10 cellular contexts compared by ENCODE assay signal in genomic region chr6:87789198-87789899, GRCh38.
DNase-seq lines count a peak whose midpoint lies in the region; ATAC-seq and TF ChIP-seq lines count a peak whose summit lies in the region.
"Had no signal": no experiment of that assay in that cellular context is flagged by ENCODE, and none has a peak within 500 bp of the region (broad histone marks: within the 10 kb centered on the region; RNA-seq: fewer than 3 reads in every experiment).

No MANE protein-coding gene starts in this region.

- intact Hi-C loops in esophagus muscularis mucosa (cut with DNase I), result no loop called here

- H3F3A ChIP-seq in neural progenitor cell (ENCODE audit: low read depth), result no peaks in the 10 kb centered on the region

- H3K79me2 ChIP-seq in neural progenitor cell (ENCODE audit: low read depth), result no peaks in the 10 kb centered on the region

- TF ChIP-seq CTCF in epithelial cell of esophagus (IDR thresholded peaks at IDR 0.05; ENCODE audit: insufficient read depth, low read depth, low read length, missing control alignments) (no peak), neural progenitor cell (IDR thresholded peaks at IDR 0.05) (no peak), esophagus muscularis mucosa (IDR thresholded peaks at IDR 0.05) (no peak)

- H2AFZ ChIP-seq in neural progenitor cell (replicated peaks), result peak overlapping the region; percentile 32

- H3K27me3 ChIP-seq in neural progenitor cell, result no peaks in the 10 kb centered on the region
- H3K27me3 ChIP-seq in esophagus muscularis mucosa, result no peaks in the 10 kb centered on the region

- H3K9me3 Mint-ChIP-seq in neural progenitor cell, result peaks cover 5% of the 10 kb centered on the region

- H3K9ac ChIP-seq in neural progenitor cell, result no peak overlapping the region

- peaks cover 23% of the 10 kb centered on the region for H3K4me1 Mint-ChIP-seq in neural progenitor cell

- TF ChIP-seq POLR2A in esophagus muscularis mucosa (IDR thresholded peaks at IDR 0.05; ENCODE audit: low read depth), result no peak

- H3K27ac Mint-ChIP-seq in neural progenitor cell, result peak overlapping the region; percentile 20

- H3K4me3 Mint-ChIP-seq in neural progenitor cell, result no peak overlapping the region

- H3K4me2 ChIP-seq in neural progenitor cell, result no peak overlapping the region

- H3K4me3 ChIP-seq in epithelial cell of esophagus (ENCODE audit: low read length) (no peak overlapping the region), neural progenitor cell (no peak overlapping the region), esophagus muscularis mucosa (no peak overlapping the region)

- H3K4me1 ChIP-seq in neural progenitor cell (peaks cover 17% of the 10 kb centered on the region), esophagus muscularis mucosa (peaks cover 0 to 4% (median 0%) of the 10 kb centered on the region in 4 donors)

- DNase-seq in ELF-1 (ENCODE audit: low read depth, low spot score) (peak; percentile 5), NOMO-1 (lab: John Stamatoyannopoulos, UW; ENCODE audit: unreplicated experiment in 2 of 2) (peak; percentile 67 to 83), epithelial cell of esophagus (ENCODE audit: low read depth) (peak; percentile 94), neural progenitor cell (ENCODE audit: low spot score) (no peak), esophagus muscularis mucosa (ENCODE audit: extremely low spot score) (no peak), midbrain (lab: John Stamatoyannopoulos, UW) (no peak)
- DNase-seq in activated CD4-positive, CD25-positive, alpha-beta regulatory T cell (lab: John Stamatoyannopoulos, UW), result no peak
- DNase-seq: activated CD8-positive, alpha-beta memory T cell treated with anti-CD3 and anti-CD28 coated beads, Interleukin-2, amount 50 U/mL, for 4 hours; hippocampal formation had no signal

- H3K27ac ChIP-seq in neural progenitor cell, result no peak overlapping the region
- no peak overlapping the region for H3K27ac ChIP-seq in esophagus muscularis mucosa (replicated peaks in 1 of 4)

- no peaks in the 10 kb centered on the region for H3K36me3 Mint-ChIP-seq in neural progenitor cell

- no peaks in the 10 kb centered on the region for H3K36me3 ChIP-seq in neural progenitor cell
- no peaks in the 10 kb centered on the region for H3K36me3 ChIP-seq in esophagus muscularis mucosa

- H3K9me3 ChIP-seq in neural progenitor cell (ENCODE audit: low read depth) (no peaks in the 10 kb centered on the region), esophagus muscularis mucosa (no peaks in the 10 kb centered on the region)

- H3K27me3 Mint-ChIP-seq in neural progenitor cell (ENCODE audit: insufficient read depth, low read depth), result no peaks in the 10 kb centered on the region

- 47% methylated on average over 2 of the region's 2 CpGs for WGBS in esophagus muscularis mucosa

- no peak for ATAC-seq in HG02759 (IDR thresholded peaks at IDR 0.05; ENCODE audit: unreplicated experiment)

- no peaks in the 10 kb centered on the region for H4K20me1 ChIP-seq in neural progenitor cell (ENCODE audit: low read depth)

- TF ChIP-seq EP300 in esophagus muscularis mucosa (IDR thresholded peaks at IDR 0.05), result no peak

Comparison
In these comparisons a context has a peak if more than half of its experiments do, and no peak if none do; other contexts are left out.
1. DNase-seq: peak in ELF-1 (single experiment), NOMO-1 (2 of 2) and epithelial cell of esophagus (single experiment); none in neural progenitor cell (single experiment), esophagus muscularis mucosa (single experiment), midbrain (single experiment) and activated CD4-positive, CD25-positive, alpha-beta regulatory T cell (0 of 4).